Comparison of ENCODE assay signal across 8 cellular contexts in the genomic region with DNA sequence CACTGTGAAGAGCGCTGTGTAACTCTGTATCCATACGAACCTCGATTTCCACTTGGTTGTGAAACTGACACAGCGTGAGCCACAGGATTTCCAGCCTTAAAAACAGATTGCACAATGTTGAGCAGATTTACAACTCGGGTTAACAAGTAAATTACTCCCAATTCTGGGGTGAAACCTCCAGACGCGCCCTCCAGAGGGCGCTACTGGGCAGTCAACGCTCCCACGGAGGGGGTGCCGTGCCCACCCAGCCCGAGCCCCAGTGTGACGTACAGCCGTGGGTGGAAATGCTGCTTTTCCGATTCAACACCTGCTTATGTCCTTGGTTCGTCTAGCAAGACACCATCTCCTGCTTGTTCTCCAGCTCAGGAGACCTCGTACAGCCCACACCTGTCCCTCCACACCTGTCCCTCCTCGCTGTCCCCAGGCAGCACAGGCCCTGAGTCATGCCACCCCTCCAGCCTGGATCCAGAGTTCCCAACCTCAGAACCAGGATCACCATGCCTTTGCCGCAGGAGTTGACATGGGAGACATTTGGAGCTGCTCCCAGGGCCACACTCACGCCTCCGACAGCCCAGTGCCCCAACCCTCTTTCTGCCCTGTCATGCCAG. TPM values are rescaled to one million over a fixed set of nuclear protein-coding genes. Genes with fewer than 3 reads are reported as not detected.
DNase-seq lines count a peak whose midpoint lies in the region; ATAC-seq and TF ChIP-seq lines count a peak whose summit lies in the region.

No MANE protein-coding gene starts in this region.

- no peaks in the 10 kb centered on the region for H3K9me3 ChIP-seq in SU-DHL-6 (ENCODE audit: insufficient read depth, low read length)
- H3K9me3 ChIP-seq in lower lobe of right lung: no peaks in the 10 kb centered on the region
- no peaks in the 10 kb centered on the region for H3K9me3 ChIP-seq in testis

- H3K36me3 ChIP-seq in SU-DHL-6 (ENCODE audit: low read length) (0 out of 2 replicates have a peak, but pooled peaks cover 2% of the 10 kb centered on the region), lower lobe of right lung (peaks cover 79% of the 10 kb centered on the region), testis (ENCODE audit: low read depth, missing control alignments) (no peaks in the 10 kb centered on the region)

- no peaks in the 10 kb centered on the region for H3K9me2 ChIP-seq in SU-DHL-6 (replicated peaks; ENCODE audit: insufficient read depth, low read length)

- no peaks in the 10 kb centered on the region for H3K9me3 Mint-ChIP-seq in central memory CD8-positive, alpha-beta T cell
- no peaks in the 10 kb centered on the region for H3K9me3 Mint-ChIP-seq in activated T-helper 17 cell treated with anti-CD3 and anti-CD28 coated beads, Interleukin-2, amount 50 U/mL, for 72 hours

- no peak overlapping the region for H3K4me3 Mint-ChIP-seq in central memory CD8-positive, alpha-beta T cell
- H3K4me3 Mint-ChIP-seq in activated T-helper 17 cell treated with anti-CD3 and anti-CD28 coated beads, Interleukin-2, amount 50 U/mL, for 72 hours: no peak overlapping the region

- no peak for TF ChIP-seq POLR2A in testis (IDR thresholded peaks at IDR 0.05)

- H3K4me3 ChIP-seq in SU-DHL-6 (ENCODE audit: insufficient read depth, low read length, poor library complexity, severe bottlenecking) (no peak overlapping the region), lower lobe of right lung (no peak overlapping the region), testis (no peak overlapping the region)

- WGBS in testis, 2 donors: 62 to 63% methylated on average over 21 of the region's 21 CpGs

- peaks cover 25% of the 10 kb centered on the region for H3K4me1 Mint-ChIP-seq in central memory CD8-positive, alpha-beta T cell
- H3K4me1 Mint-ChIP-seq in activated T-helper 17 cell treated with anti-CD3 and anti-CD28 coated beads, Interleukin-2, amount 50 U/mL, for 72 hours: no peaks in the 10 kb centered on the region

- peak overlapping the region; percentile 66 for H3K27ac Mint-ChIP-seq in central memory CD8-positive, alpha-beta T cell (ENCODE audit: low read depth)
- H3K27ac Mint-ChIP-seq in activated T-helper 17 cell treated with anti-CD3 and anti-CD28 coated beads, Interleukin-2, amount 50 U/mL, for 72 hours: no peak overlapping the region

- peak; percentile 68 for TF ChIP-seq CTCF in AG09319 (IDR thresholded peaks at IDR 0.05; ENCODE audit: low read depth, low read length)
- TF ChIP-seq CTCF in SU-DHL-6 (IDR thresholded peaks at IDR 0.05; ENCODE audit: insufficient read depth, low read length, poor library complexity, severe bottlenecking): peak; percentile 80
- TF ChIP-seq CTCF in lower lobe of right lung (IDR thresholded peaks at IDR 0.05): peak; percentile 63
- TF ChIP-seq CTCF in testis (IDR thresholded peaks at IDR 0.05): peak; percentile 16 to 59 (median 31)

- no peaks in the 10 kb centered on the region for H4K20me1 ChIP-seq in SU-DHL-6 (ENCODE audit: low read depth, low read length)

- H3K27me3 Mint-ChIP-seq in central memory CD8-positive, alpha-beta T cell: no peaks in the 10 kb centered on the region
- H3K27me3 Mint-ChIP-seq in activated T-helper 17 cell treated with anti-CD3 and anti-CD28 coated beads, Interleukin-2, amount 50 U/mL, for 72 hours: no peaks in the 10 kb centered on the region

- H3K27ac ChIP-seq in SU-DHL-6 (ENCODE audit: low read depth, low read length) (peak overlapping the region; percentile 61), lower lobe of right lung (peak overlapping the region; percentile 31), testis (no peak overlapping the region)

- no peak overlapping the region for H2AFZ ChIP-seq in SU-DHL-6 (ENCODE audit: low read depth, low read length, severe bottlenecking)

- H3F3A ChIP-seq in SU-DHL-6 (ENCODE audit: insufficient read depth): no peaks in the 10 kb centered on the region

- intact Hi-C loops in lower lobe of right lung (cut with DNase I) (no loop called here), testis (cut with DNase I; ENCODE audit: low total_unique reads) (no loop called here)

- H3K4me1 ChIP-seq in lower lobe of right lung: peaks cover 9% of the 10 kb centered on the region
- H3K4me1 ChIP-seq in testis: no peaks in the 10 kb centered on the region

- no peaks in the 10 kb centered on the region for H3K79me2 ChIP-seq in SU-DHL-6 (ENCODE audit: insufficient read depth, low read length)

- ATAC-seq in GM19463 (IDR thresholded peaks at IDR 0.05; ENCODE audit: unreplicated experiment) (peak; percentile 48), lower lobe of right lung (peak; percentile 54 to 65)
- ATAC-seq in central memory CD8-positive, alpha-beta T cell (replicated peaks; ENCODE audit: extremely low read depth, poor library complexity, severe bottlenecking): peak; percentile 65
- no peak for ATAC-seq in activated T-helper 17 cell treated with anti-CD3 and anti-CD28 coated beads, Interleukin-2, amount 50 U/mL, for 72 hours (replicated peaks)

- peak overlapping the region; percentile 20; the same call in 1 of the 2 replicates for H3K9ac ChIP-seq in SU-DHL-6 (ENCODE audit: low read length)

- DNase-seq in AG09319 (ENCODE audit: extremely low read depth, low read depth) (peak; percentile 18), lower lobe of right lung (peak; percentile 65), testis (peak; percentile 41), NCI-H524 treated with DMSO at 0.1 percent for 48 hours (lab: John Stamatoyannopoulos, UW) (no peak)
- peak in 1 of 2 donors; percentile 39 for DNase-seq in central memory CD8-positive, alpha-beta T cell (ENCODE audit: low spot score in 2 of 2)

- peaks cover 40% of the 10 kb centered on the region for H3K36me3 Mint-ChIP-seq in central memory CD8-positive, alpha-beta T cell (ENCODE audit: insufficient read depth)
- peaks cover 45% of the 10 kb centered on the region for H3K36me3 Mint-ChIP-seq in activated T-helper 17 cell treated with anti-CD3 and anti-CD28 coated beads, Interleukin-2, amount 50 U/mL, for 72 hours (ENCODE audit: low read depth)

- H3K4me2 ChIP-seq in SU-DHL-6 (ENCODE audit: low read depth, low read length, poor library complexity, severe bottlenecking): no peak overlapping the region

- no peaks in the 10 kb centered on the region for H3K27me3 ChIP-seq in SU-DHL-6 (ENCODE audit: low read length)
- H3K27me3 ChIP-seq in lower lobe of right lung (ENCODE audit: low read depth): no peaks in the 10 kb centered on the region
- H3K27me3 ChIP-seq in testis: no peaks in the 10 kb centered on the region

RNA-seq across cellular contexts. Expression of a gene that starts 34.4 kb away (rescaled TPM):
- 0.12 TPM for total RNA-seq in lower lobe of right lung
- 1 to 10 TPM in 1 of 2 donors, under 1 TPM in 1; 0.55 to 1.5 TPM for total RNA-seq in testis
- polyA plus RNA-seq in testis (ENCODE audit: insufficient read depth, low read depth, low replicate concordance): 0.83 TPM
- not detected for total RNA-seq in activated T-helper 17 cell treated with anti-CD3 and anti-CD28 coated beads, Interleukin-2, amount 50 U/mL, for 72 hours

RNA-seq across cellular contexts. Expression of a gene that starts 44.1 kb away (rescaled TPM):
- total RNA-seq in lower lobe of right lung (475 TPM), testis (10 to 100 TPM; 21.1 to 27.1 TPM)
- polyA plus RNA-seq in testis (ENCODE audit: insufficient read depth, low read depth, low replicate concordance): 23.9 TPM
- total RNA-seq in activated T-helper 17 cell treated with anti-CD3 and anti-CD28 coated beads, Interleukin-2, amount 50 U/mL, for 72 hours: 10 to 100 TPM; 38.5 to 62.7 TPM

Comparison
In these comparisons a context has a peak if more than half of its experiments do, and no peak if none do; other contexts are left out.
1. H3K27ac ChIP-seq: peak in SU-DHL-6 (single experiment) and lower lobe of right lung (single experiment); none in testis (0 of 2).
2. Peak in every context shown above with its lines, with median percentiles within 50 percentile points of each other: CTCF ChIP-seq.